Comparison of ENCODE assay signal across 8 cellular contexts in the genomic region with DNA sequence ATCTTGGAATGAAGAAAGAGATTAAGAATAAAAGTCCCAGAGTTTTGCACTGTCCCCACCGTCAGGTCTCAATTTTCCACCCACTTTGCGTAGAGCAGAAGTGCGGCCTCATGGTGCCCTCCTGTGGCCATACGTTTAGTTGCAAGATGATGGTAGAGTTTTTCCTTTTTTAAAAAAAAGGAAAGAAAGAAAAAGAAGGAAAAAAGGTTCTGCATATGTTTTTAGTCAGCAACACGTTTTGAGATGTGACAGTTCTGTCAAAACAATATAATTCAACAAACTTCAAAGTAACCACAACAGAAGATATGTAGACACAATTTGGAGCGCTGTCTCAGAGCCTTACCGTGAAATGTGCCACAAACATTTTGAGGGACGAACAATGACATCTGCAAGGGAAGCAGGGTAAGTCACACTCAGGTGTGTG. TPM values are rescaled to one million over a fixed set of nuclear protein-coding genes. Genes with fewer than 3 reads are reported as not detected.
DNase-seq lines count a peak whose midpoint lies in the region; ATAC-seq and TF ChIP-seq lines count a peak whose summit lies in the region.

No MANE protein-coding gene starts in this region.

- intact Hi-C loops in posterior cingulate gyrus (cut with DNase I): loop anchor here (5.0 to 10.0 kb wide), 2 partner anchors 234 to 1361 kb away; partner anchors contain the start of gene EIF4E3

- TF ChIP-seq POLR2A in Peyer's patch (IDR thresholded peaks at IDR 0.05): no peak

- no peak overlapping the region for H3K27ac ChIP-seq in Peyer's patch

- no peak overlapping the region for H3K4me3 ChIP-seq in Peyer's patch

- H3K9me3 ChIP-seq in Peyer's patch: no peaks in the 10 kb centered on the region

- H3K4me1 ChIP-seq in Peyer's patch: no peaks in the 10 kb centered on the region

- H3K36me3 ChIP-seq in Peyer's patch: no peaks in the 10 kb centered on the region

- H3K27me3 ChIP-seq in Peyer's patch: no peaks in the 10 kb centered on the region

- peak in 5 of 6 experiments; percentile 40 to 85 (median 80) for TF ChIP-seq CTCF in Peyer's patch (IDR thresholded peaks at IDR 0.05)

- ATAC-seq in GM21367 (IDR thresholded peaks at IDR 0.05; ENCODE audit: unreplicated experiment): peak; percentile 65
- no peak for ATAC-seq in HG03378 (IDR thresholded peaks at IDR 0.05; ENCODE audit: unreplicated experiment)
- no peak for ATAC-seq in GM19455 (IDR thresholded peaks at IDR 0.05; ENCODE audit: unreplicated experiment)

- DNase-seq in Ammon's horn (ENCODE audit: low spot score) (peak; percentile 70), Peyer's patch (peak in 2 of 3 donors; percentile 19 to 68), germinal center (ENCODE audit: low spot score) (peak; percentile 47), posterior cingulate gyrus (peak in 8 of 10 donors; percentile 44 to 89 (median 60))
- peak in 3 of 4 experiments; percentile 4 to 44 (median 35) for DNase-seq in activated naive CD4-positive, alpha-beta T cell (lab: John Stamatoyannopoulos, UW)

RNA-seq across cellular contexts. Expression of gene EBLN2, which starts 24.6 kb away (rescaled TPM):
- total RNA-seq in Peyer's patch: 10 to 100 TPM in 3 of 4 donors, 1 to 10 TPM in 1; 8.2 to 14.9 (median 11.9) TPM
